10 cellular contexts compared by ENCODE assay signal in genomic region chr6:75084872-75085381, GRCh38.
DNase-seq lines count a peak whose midpoint lies in the region; ATAC-seq and TF ChIP-seq lines count a peak whose summit lies in the region.
"Had no signal": no experiment of that assay in that cellular context is flagged by ENCODE, and none has a peak within 500 bp of the region (broad histone marks: within the 10 kb centered on the region; RNA-seq: fewer than 3 reads in every experiment).

No MANE protein-coding gene starts in this region.

- H3K27ac Mint-ChIP-seq in MCF 10A (ENCODE audit: low read depth, unreplicated experiment) (no peak overlapping the region), nephron (peak overlapping the region in 2 of 3 experiments; percentile 49 to 85)

- H3K36me3 Mint-ChIP-seq in MCF 10A (ENCODE audit: insufficient read depth, unreplicated experiment) (peaks cover 60% of the 10 kb centered on the region), nephron (ENCODE audit: low read depth) (peaks cover 21% of the 10 kb centered on the region)

- TF ChIP-seq POLR2A in breast epithelium (IDR thresholded peaks at IDR 0.05) (no peak), esophagus squamous epithelium (IDR thresholded peaks at IDR 0.05) (no peak)

- H3K27me3 ChIP-seq in breast epithelium = no peaks in the 10 kb centered on the region
- H3K27me3 ChIP-seq in esophagus squamous epithelium = peaks cover 0 to 3% (median 0%) of the 10 kb centered on the region in 4 donors

- WGBS in esophagus squamous epithelium, 2 donors = 19 to 24% methylated on average over 14 of the region's 33 CpGs

- POLR2A ChIA-PET in MCF 10A (lab: Yijun Ruan, JAX) = no interaction called here

- intact Hi-C loops in breast epithelium (cut with DNase I; ENCODE audit: low total_unique reads) = no loop called here
- intact Hi-C loops in MCF 10A (cut with micrococcal nuclease) = no loop called here
- intact Hi-C loops in esophagus squamous epithelium (cut with DNase I) = no loop called here

- H3K4me1 Mint-ChIP-seq in MCF 10A (ENCODE audit: insufficient read depth, unreplicated experiment) (no peaks in the 10 kb centered on the region), nephron (peaks cover 48% of the 10 kb centered on the region)

- no peak overlapping the region for H3K4me3 Mint-ChIP-seq in MCF 10A (ENCODE audit: unreplicated experiment)
- H3K4me3 Mint-ChIP-seq in nephron = peak overlapping the region; percentile 41 to 82 (median 82)

- H3K9me3 Mint-ChIP-seq in MCF 10A (ENCODE audit: unreplicated experiment) (no peaks in the 10 kb centered on the region), nephron (no peaks in the 10 kb centered on the region)

- no peak for TF ChIP-seq CTCF in breast epithelium (IDR thresholded peaks at IDR 0.05)
- TF ChIP-seq CTCF in MCF 10A (IDR thresholded peaks at IDR 0.05; ENCODE audit: unreplicated experiment) = no peak
- TF ChIP-seq CTCF in esophagus squamous epithelium (IDR thresholded peaks at IDR 0.05) = no peak
- TF ChIP-seq CTCF in nephron (IDR thresholded peaks at IDR 0.05; ENCODE audit: unreplicated experiment in 3 of 3) = no peak

- DNase-seq in breast epithelium (ENCODE audit: low spot score in 2 of 2) = peak; percentile 20 to 65
- no peak for DNase-seq in MCF 10A (ENCODE audit: unreplicated experiment)
- no peak for DNase-seq in esophagus squamous epithelium (lab: John Stamatoyannopoulos, UW)
- peak; percentile 54 for DNase-seq in ureter (ENCODE audit: low spot score)
- DNase-seq: effector memory CD4-positive, alpha-beta T cell; T-helper 1 cell had no signal

- BruUV-seq in MCF 10A (replicated peaks; lab: Mats Ljungman, UMichigan) = no TSS peak

- H3K4me1 ChIP-seq in breast epithelium (no peaks in the 10 kb centered on the region), esophagus squamous epithelium (peaks cover 0 to 13% (median 0%) of the 10 kb centered on the region in 3 donors)

- H3K27me3 Mint-ChIP-seq in MCF 10A (ENCODE audit: insufficient read depth, unreplicated experiment) (no peaks in the 10 kb centered on the region), nephron (ENCODE audit: low read depth) (peaks cover 3% of the 10 kb centered on the region)

- CTCF ChIA-PET in MCF 10A (lab: Yijun Ruan, JAX) = no interaction called here

- no peaks in the 10 kb centered on the region for H3K9me3 ChIP-seq in breast epithelium
- H3K9me3 ChIP-seq in esophagus squamous epithelium = no peaks in the 10 kb centered on the region

- no peaks in the 10 kb centered on the region for H3K36me3 ChIP-seq in breast epithelium
- peaks cover 0 to 4% (median 0%) of the 10 kb centered on the region in 3 donors for H3K36me3 ChIP-seq in esophagus squamous epithelium

- no peak overlapping the region for H3K27ac ChIP-seq in breast epithelium
- H3K27ac ChIP-seq in esophagus squamous epithelium = peak overlapping the region in 3 of 4 donors; percentile 4 to 62 (median 24)

- ATAC-seq in HG03565 (IDR thresholded peaks at IDR 0.05; ENCODE audit: unreplicated experiment) (no peak), GM18520 (IDR thresholded peaks at IDR 0.05; ENCODE audit: unreplicated experiment) (no peak), GM18517 (IDR thresholded peaks at IDR 0.05; ENCODE audit: unreplicated experiment) (no peak)

- H3K4me3 ChIP-seq in breast epithelium (peak overlapping the region in 2 of 3 donors; percentile 48 to 63), esophagus squamous epithelium (peak overlapping the region; percentile 8 to 56 (median 35))

Comparison
In these comparisons a context has a peak if more than half of its experiments do, and no peak if none do; other contexts are left out.
1. DNase-seq: peak in breast epithelium (2 of 2) and ureter (single experiment); none in MCF 10A (single experiment) and esophagus squamous epithelium (single experiment).
2. H3K27ac ChIP-seq: peak in esophagus squamous epithelium (3 of 4); none in breast epithelium (0 of 2).